In the genomic region with DNA sequence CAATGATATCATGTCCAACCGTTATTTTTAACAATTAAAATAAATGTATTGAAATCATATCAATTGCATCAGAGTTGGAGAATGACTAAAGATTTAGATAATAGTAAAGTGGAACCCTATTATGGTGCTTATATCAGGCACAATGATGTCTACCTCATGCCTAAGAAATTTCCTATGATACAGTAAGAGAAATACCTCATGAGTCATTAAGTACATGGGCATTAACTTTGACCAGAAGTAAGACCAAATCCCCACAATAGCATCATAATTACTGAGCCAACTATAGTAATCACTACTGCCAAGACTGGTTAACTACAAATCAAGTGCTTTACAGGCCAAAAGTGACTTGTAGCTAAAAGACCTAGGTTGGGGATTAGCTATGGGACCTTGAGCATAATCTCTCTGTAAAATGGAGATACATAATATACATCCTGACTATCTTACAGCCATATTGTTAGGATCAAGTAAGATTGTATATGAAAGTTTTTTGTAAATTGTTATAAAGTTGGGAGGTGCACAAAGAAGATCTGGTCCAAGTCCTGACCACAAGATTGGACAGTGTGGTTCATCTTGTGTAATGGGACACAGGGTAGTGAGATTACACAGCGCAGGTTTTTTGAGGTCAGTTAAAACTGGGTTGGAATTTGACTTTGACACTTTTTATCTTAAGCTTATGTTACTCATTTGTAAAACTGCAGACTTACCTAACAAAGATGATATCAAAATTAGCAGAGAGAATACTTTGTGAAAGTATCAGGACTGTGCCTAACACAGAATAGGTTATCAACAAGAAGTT, we compare ENCODE assay signal across 16 cellular contexts.
DNase-seq lines count a peak whose midpoint lies in the region; ATAC-seq, FAIRE-seq and TF ChIP-seq lines count a peak whose summit lies in the region.
"Had no signal": no experiment of that assay in that cellular context is flagged by ENCODE, and none has a peak within 500 bp of the region (broad histone marks: within the 10 kb centered on the region; RNA-seq: fewer than 3 reads in every experiment).

No MANE protein-coding gene starts in this region.

- H4K20me1 ChIP-seq in HepG2 (ENCODE audit: insufficient read depth, low read length) (no peaks in the 10 kb centered on the region), neural progenitor cell (ENCODE audit: low read depth) (no peaks in the 10 kb centered on the region)

- H3K4me3 Mint-ChIP-seq in activated CD8-positive, alpha-beta memory T cell treated with anti-CD3 and anti-CD28 coated beads, Interleukin-2, amount 10 ng/mL, durations not matched to agents 7 days and 5 days = no peak overlapping the region
- no peak overlapping the region for H3K4me3 Mint-ChIP-seq in neural progenitor cell
- H3K4me3 Mint-ChIP-seq: activated T-cell treated with anti-CD3 and anti-CD28 coated beads, Interleukin-2, amount 50 U/mL, for 24 hours; neural crest cell had no signal

- no peaks in the 10 kb centered on the region for H3K27me3 ChIP-seq in HepG2 (ENCODE audit: control insufficient read depth in 1 of 2, insufficient read depth in 2 of 2, low read length in 2 of 2)
- no peaks in the 10 kb centered on the region for H3K27me3 ChIP-seq in esophagus muscularis mucosa
- H3K27me3 ChIP-seq in neural progenitor cell = no peaks in the 10 kb centered on the region
- H3K27me3 ChIP-seq: SJCRH30 had no signal

- DNase-seq in AG10803 (ENCODE audit: low read depth) (peak; percentile 67), M059J (ENCODE audit: low read depth) (peak; percentile 86), dedifferentiated amniotic fluid mesenchymal stem cell (ENCODE audit: extremely low spot score) (peak; percentile 45), HepG2 (ENCODE audit: low spot score) (peak; percentile 2), esophagus muscularis mucosa (ENCODE audit: extremely low spot score) (no peak), neural progenitor cell (ENCODE audit: low spot score) (no peak), GM10248 (ENCODE audit: extremely low spot score) (no peak)
- DNase-seq in activated CD8-positive, alpha-beta memory T cell treated with anti-CD3 and anti-CD28 coated beads, Interleukin-2, amount 10 ng/mL, durations not matched to agents 7 days and 5 days = no peak
- DNase-seq: activated CD4-positive, CD25-positive, alpha-beta regulatory T cell; activated T-cell treated with anti-CD3 and anti-CD28 coated beads, Interleukin-2, amount 50 U/mL, for 24 hours; left cardiac atrium; NCI-H1436; NCI-H69; SJCRH30 had no signal

- CTCF ChIA-PET in HepG2 (lab: Yijun Ruan, JAX; ENCODE audit: low intra/inter-chr PET ratio, low total read pairs) (no interaction called here), GM10248 (lab: Yijun Ruan, JAX) (interaction anchor here (1.2 to 3.4 kb wide), 2 partner anchors 9 to 247 kb away, joined by 4 to 11 read pairs; no protein-coding TSS in a partner anchor)
- CTCF ChIA-PET in activated CD8-positive, alpha-beta memory T cell treated with anti-CD3 and anti-CD28 coated beads, Interleukin-2, amount 10 ng/mL, durations not matched to agents 7 days and 5 days (lab: Charles Lee) = interaction anchor here (1.0 to 1.5 kb wide), 2 partner anchors 10 to 247 kb away, joined by 3 to 5 read pairs; no protein-coding TSS in a partner anchor

- no peak for ATAC-seq in HepG2
- ATAC-seq in activated CD8-positive, alpha-beta memory T cell treated with anti-CD3 and anti-CD28 coated beads, Interleukin-2, amount 10 ng/mL, durations not matched to agents 7 days and 5 days = no peak

- H3K27ac ChIP-seq in HepG2 (ENCODE audit: extremely low read length, insufficient read depth, low read length) (no peak overlapping the region), esophagus muscularis mucosa (replicated peaks in 1 of 4) (no peak overlapping the region), neural progenitor cell (no peak overlapping the region)
- H3K27ac ChIP-seq: SJCRH30 had no signal

- POLR2A ChIA-PET in HepG2 (lab: Yijun Ruan, JAX) (no interaction called here), GM10248 (lab: Yijun Ruan, JAX) (no interaction called here)

- no peak for TF ChIP-seq EP300 in HepG2 (IDR thresholded peaks at IDR 0.05; ENCODE audit: low read depth in 2 of 2, low read length in 2 of 2)
- TF ChIP-seq EP300 in HepG2 (CRISPR knock-in tag; IDR thresholded peaks at IDR 0.05; ENCODE audit: borderline replicate concordance) = no peak
- TF ChIP-seq EP300 in esophagus muscularis mucosa (IDR thresholded peaks at IDR 0.05) = no peak

- BruUV-seq in HepG2 (replicated peaks; lab: Mats Ljungman, UMichigan) = no TSS peak

- intact Hi-C loops in HepG2 (cut with micrococcal nuclease; ENCODE audit: unreplicated experiment) = no loop called here
- intact Hi-C loops in esophagus muscularis mucosa (cut with DNase I) = no loop called here

- TF ChIP-seq RAD21 in HepG2 (CRISPR knock-in tag; IDR thresholded peaks at IDR 0.05) = no peak

- 97% methylated on average over 2 of the region's 2 CpGs for WGBS in HepG2 (ENCODE audit: low lambda C conversion rate)
- 97% methylated on average over 2 of the region's 2 CpGs for WGBS in esophagus muscularis mucosa

- no peak for TF ChIP-seq CTCF in AG10803 (conservative IDR thresholded peaks at IDR 0.05; ENCODE audit: low read length)
- TF ChIP-seq CTCF in HepG2 (CRISPR knock-in tag; IDR thresholded peaks at IDR 0.05) = no peak
- no peak for TF ChIP-seq CTCF in esophagus muscularis mucosa (IDR thresholded peaks at IDR 0.05)
- TF ChIP-seq CTCF in neural progenitor cell (IDR thresholded peaks at IDR 0.05) = no peak
- no peak for TF ChIP-seq CTCF in GM10248 (IDR thresholded peaks at IDR 0.05; ENCODE audit: control extremely low read depth, extremely low read depth, low read depth, missing control alignments)

- no peak overlapping the region for H3K27ac Mint-ChIP-seq in activated CD8-positive, alpha-beta memory T cell treated with anti-CD3 and anti-CD28 coated beads, Interleukin-2, amount 10 ng/mL, durations not matched to agents 7 days and 5 days
- H3K27ac Mint-ChIP-seq in neural progenitor cell = no peak overlapping the region
- H3K27ac Mint-ChIP-seq: activated T-cell treated with anti-CD3 and anti-CD28 coated beads, Interleukin-2, amount 50 U/mL, for 24 hours had no signal

- H3K79me2 ChIP-seq in HepG2 (ENCODE audit: insufficient read depth, low read length) (no peaks in the 10 kb centered on the region), neural progenitor cell (ENCODE audit: low read depth) (no peaks in the 10 kb centered on the region)

- H2AFZ ChIP-seq in HepG2 (ENCODE audit: low read length) = no peak overlapping the region
- no peak overlapping the region for H2AFZ ChIP-seq in neural progenitor cell (replicated peaks)

- in situ Hi-C loops in HepG2 (cut with HindIII; ENCODE audit: extremely low pct_ligation_motif_present, low pct_unique_long_range_greater_than_20kb) = no loop called here

- H3K4me3 ChIP-seq in AG10803 (ENCODE audit: low read length) = no peak overlapping the region
- no peak overlapping the region for H3K4me3 ChIP-seq in HepG2 (replicated peaks in 1 of 3; ENCODE audit: insufficient read depth in 1 of 3, low read depth in 2 of 3, low read length in 3 of 3)
- H3K4me3 ChIP-seq in esophagus muscularis mucosa = no peak overlapping the region
- H3K4me3 ChIP-seq in neural progenitor cell = no peak overlapping the region
- H3K4me3 ChIP-seq: SJCRH30 had no signal

- H3K9me3 Mint-ChIP-seq in activated CD8-positive, alpha-beta memory T cell treated with anti-CD3 and anti-CD28 coated beads, Interleukin-2, amount 10 ng/mL, durations not matched to agents 7 days and 5 days (ENCODE audit: low read depth) = no peaks in the 10 kb centered on the region
- peaks cover 21% of the 10 kb centered on the region for H3K9me3 Mint-ChIP-seq in neural progenitor cell
- H3K9me3 Mint-ChIP-seq: activated T-cell treated with anti-CD3 and anti-CD28 coated beads, Interleukin-2, amount 50 U/mL, for 24 hours had no signal

- H3F3A ChIP-seq in neural progenitor cell (ENCODE audit: low read depth) = no peaks in the 10 kb centered on the region

- no peaks in the 10 kb centered on the region for H3K4me1 ChIP-seq in HepG2 (ENCODE audit: insufficient read depth, low read length)
- H3K4me1 ChIP-seq in esophagus muscularis mucosa = peaks cover 0 to 20% (median 13%) of the 10 kb centered on the region in 4 donors
- peaks cover 8% of the 10 kb centered on the region for H3K4me1 ChIP-seq in neural progenitor cell

- H3K36me3 Mint-ChIP-seq in activated CD8-positive, alpha-beta memory T cell treated with anti-CD3 and anti-CD28 coated beads, Interleukin-2, amount 10 ng/mL, durations not matched to agents 7 days and 5 days = peaks cover 13% of the 10 kb centered on the region
- peaks cover 19% of the 10 kb centered on the region for H3K36me3 Mint-ChIP-seq in neural progenitor cell

- H3K9me3 ChIP-seq in HepG2 (ENCODE audit: low read length) (no peaks in the 10 kb centered on the region), esophagus muscularis mucosa (no peaks in the 10 kb centered on the region), neural progenitor cell (ENCODE audit: low read depth) (no peaks in the 10 kb centered on the region)

- peaks cover 11% of the 10 kb centered on the region for H3K4me1 Mint-ChIP-seq in activated CD8-positive, alpha-beta memory T cell treated with anti-CD3 and anti-CD28 coated beads, Interleukin-2, amount 10 ng/mL, durations not matched to agents 7 days and 5 days
- H3K4me1 Mint-ChIP-seq in neural progenitor cell = peaks cover 4% of the 10 kb centered on the region

- FAIRE-seq in HepG2 (lab: Jason Lieb, UNC) = no peak
- FAIRE-seq: frontal cortex had no signal

- H3K4me2 ChIP-seq in HepG2 (ENCODE audit: low read depth, low read length) (no peak overlapping the region), neural progenitor cell (no peak overlapping the region)

- H3K36me3 ChIP-seq in HepG2 (replicated peaks in 1 of 2; ENCODE audit: control insufficient read depth in 1 of 2, insufficient read depth in 2 of 2, low read length in 2 of 2) = no peaks in the 10 kb centered on the region
- H3K36me3 ChIP-seq in esophagus muscularis mucosa = peaks cover 0 to 26% (median 7%) of the 10 kb centered on the region in 4 donors
- H3K36me3 ChIP-seq in neural progenitor cell = no peaks in the 10 kb centered on the region
- H3K36me3 ChIP-seq: SJCRH30 had no signal

- H3K27me3 Mint-ChIP-seq in activated CD8-positive, alpha-beta memory T cell treated with anti-CD3 and anti-CD28 coated beads, Interleukin-2, amount 10 ng/mL, durations not matched to agents 7 days and 5 days = no peaks in the 10 kb centered on the region
- no peaks in the 10 kb centered on the region for H3K27me3 Mint-ChIP-seq in neural progenitor cell (ENCODE audit: insufficient read depth, low read depth)
- H3K27me3 Mint-ChIP-seq: activated T-cell treated with anti-CD3 and anti-CD28 coated beads, Interleukin-2, amount 50 U/mL, for 24 hours had no signal

- no peak overlapping the region for H3K9ac ChIP-seq in HepG2 (ENCODE audit: insufficient read depth, low read depth, low read length)
- no peak overlapping the region for H3K9ac ChIP-seq in neural progenitor cell

- TF ChIP-seq POLR2A in HepG2 (IDR thresholded peaks at IDR 0.05; ENCODE audit: insufficient read depth in 1 of 2, low read depth in 2 of 2, low read length in 2 of 2) (no peak), esophagus muscularis mucosa (IDR thresholded peaks at IDR 0.05; ENCODE audit: low read depth) (no peak)

TF ChIP-seq in HepG2, 621 proteins besides CTCF, POLR2A, EP300 and RAD21 (continues in another document):
- TF ChIP-seq SNRNP70 (IDR thresholded peaks at IDR 0.05; ENCODE audit: low read depth, low read length) (no peak), KDM5B (CRISPR knock-in tag; IDR thresholded peaks at IDR 0.05; ENCODE audit: borderline replicate concordance) (no peak)

Comparison
In these comparisons a context has a peak if more than half of its experiments do, and no peak if none do; other contexts are left out.
1. DNase-seq: peak in AG10803 (single experiment), M059J (single experiment), dedifferentiated amniotic fluid mesenchymal stem cell (single experiment) and HepG2 (single experiment); none in activated CD8-positive, alpha-beta memory T cell treated with anti-CD3 and anti-CD28 coated beads, Interleukin-2, amount 10 ng/mL, durations not matched to agents 7 days and 5 days (single experiment), esophagus muscularis mucosa (single experiment), neural progenitor cell (single experiment) and GM10248 (single experiment).